ENCODE assay signal across 29 cellular contexts in genomic region chr11:10520562-10520961, GRCh38. TPM values are rescaled to one million over a fixed set of nuclear protein-coding genes. Genes with fewer than 3 reads are reported as not detected.
"Had no signal": no experiment of that assay in that cellular context is flagged by ENCODE, and none has a peak within 500 bp of the region (broad histone marks: within the 10 kb centered on the region; RNA-seq: fewer than 3 reads in every experiment).

No MANE protein-coding gene starts in this region.

- H3K9ac ChIP-seq: SK-N-SH had no signal

- H3K4me3 ChIP-seq: MG63, Peyer's patch, SJCRH30 had no signal

- ATAC-seq: activated T-helper 17 cell treated with anti-CD3 and anti-CD28 coated beads, Interleukin-2, amount 50 U/mL, for 72 hours had no signal

- H3K4me1 ChIP-seq: Peyer's patch, SJCRH30 had no signal

- H3K27ac ChIP-seq: Peyer's patch, RWPE1, SJCRH30, VCaP had no signal

- H3K4me2 ChIP-seq: SK-N-SH had no signal

- DNase-seq: activated CD4-positive, alpha-beta memory T cell treated with anti-CD3 and anti-CD28 coated beads for 36 hours; activated CD4-positive, alpha-beta T cell treated with anti-CD3 and anti-CD28 coated beads, Interleukin-2, amount 10 ng/mL, durations not matched to agents 7 days and 5 days; activated CD4-positive, CD25-positive, alpha-beta regulatory T cell; activated CD8-positive, alpha-beta memory T cell treated with anti-CD3 and anti-CD28 coated beads for 24 hours; activated gamma-delta T cell; activated naive CD4-positive, alpha-beta T cell treated with anti-CD3 and anti-CD28 coated beads for 36 hours; activated T-cell treated with anti-CD3 and anti-CD28 coated beads for 4 hours; activated T-cell treated with anti-CD3 and anti-CD28 coated beads, Interleukin-2, amount 50 U/mL, for 48 hours; amygdala; MG63; MV-4-11; NCI-H1092 treated with DMSO at 0.1 percent for 48 hours; NCI-H1417 treated with DMSO at 0.1 percent for 48 hours; NCI-H1694; NCI-H2029; NCI-H2107; NCI-H510A treated with DMSO at 0.1 percent for 48 hours; NCI-H69; NK-92 treated with Interleukin-12 subunit alpha and Interleukin-12 subunit beta, amount 100 ng/mL, for 24 hours; OCI-M1; Peyer's patch; Right ventricle myocardium superior; SJCRH30; SK-N-SH; T-helper 1 cell had no signal

- H3K9me3 ChIP-seq: MG63, Peyer's patch, SJCRH30, SK-N-SH had no signal

- H3K27me3 ChIP-seq: MG63, Peyer's patch, SJCRH30 had no signal

RNA-seq across cellular contexts. Expression of gene LYVE1, which starts 47.9 kb away (rescaled TPM):
- total RNA-seq: activated CD4-positive, alpha-beta memory T cell treated with anti-CD3 and anti-CD28 coated beads for 36 hours; activated CD4-positive, alpha-beta T cell treated with anti-CD3 and anti-CD28 coated beads, Interleukin-2, amount 10 ng/mL, durations not matched to agents 7 days and 5 days; activated naive CD4-positive, alpha-beta T cell treated with anti-CD3 and anti-CD28 coated beads for 36 hours; activated T-helper 17 cell treated with anti-CD3 and anti-CD28 coated beads, Interleukin-2, amount 50 U/mL, for 72 hours; SJCRH30; T-helper 2 cell treated with Interferon-gamma antibody and Interleukin-4, amounts not matched to agents 100 ng/mL and 5 ng/mL, for 36 hours had no signal
- polyA plus RNA-seq: SK-N-SH had no signal
